ENCODE assay signal across 1 cellular context in the genomic region with DNA sequence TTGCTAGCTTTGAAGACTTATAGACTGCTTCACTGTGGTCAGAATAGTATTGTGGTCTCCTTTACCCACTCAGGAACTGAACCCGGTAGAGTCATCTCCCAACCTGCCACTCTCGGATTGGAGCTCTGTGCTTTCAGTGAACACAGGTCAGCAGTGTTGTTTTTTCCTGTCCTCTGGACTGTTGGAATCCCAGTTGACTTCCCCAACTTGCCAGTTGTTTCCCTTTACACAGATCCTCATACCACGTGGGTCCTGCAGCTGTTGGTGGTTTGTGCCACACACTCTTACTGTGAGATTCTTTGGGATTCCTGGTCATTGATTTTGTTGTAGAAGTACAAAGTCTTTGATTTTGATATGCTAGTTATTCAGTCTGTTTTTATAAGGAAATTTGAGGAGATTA.
TF ChIP-seq lines count a peak whose summit lies in the region.

No MANE protein-coding gene starts in this region.

TF ChIP-seq in endothelial cell of umbilical vein, 7 proteins besides CTCF, POLR2A, EP300 and RAD21 (continued from another document):
- TF ChIP-seq JUN (IDR thresholded peaks at IDR 0.05; ENCODE audit: borderline replicate concordance, insufficient read depth, insufficient read length, low read depth) (peak; percentile 11), FOS (IDR thresholded peaks at IDR 0.05; ENCODE audit: borderline replicate concordance, insufficient read depth, low read length) (no peak)
- TF ChIP-seq, protein P1, sequence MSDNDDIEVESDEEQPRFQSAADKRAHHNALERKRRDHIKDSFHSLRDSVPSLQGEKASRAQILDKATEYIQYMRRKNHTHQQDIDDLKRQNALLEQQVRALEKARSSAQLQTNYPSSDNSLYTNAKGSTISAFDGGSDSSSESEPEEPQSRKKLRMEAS (IDR thresholded peaks at IDR 0.05; ENCODE audit: insufficient read depth, insufficient read length): peak; percentile 83
TF ChIP-seq in endothelial cell of umbilical vein: peak in this region for 3.
